Comparison of ENCODE assay signal across 8 cellular contexts in genomic region chr19:4077800-4078683, GRCh38. TPM values are rescaled to one million over a fixed set of nuclear protein-coding genes. Genes with fewer than 3 reads are reported as not detected.
DNase-seq lines count a peak whose midpoint lies in the region; ATAC-seq, FAIRE-seq and TF ChIP-seq lines count a peak whose summit lies in the region.

No MANE protein-coding gene starts in this region.

- dilution Hi-C loops in endothelial cell of umbilical vein (cut with MboI; ENCODE audit: extremely low pct_ligation_motif_present, low sequenced_read_pairs), result no loop called here

- CTCF ChIA-PET in endothelial cell of umbilical vein (lab: Charles Lee), result interaction anchor here (0.8 to 3.3 kb wide), 3 partner anchors 11 to 62 kb away, joined by 3 to 13 read pairs (median 3); no protein-coding TSS in a partner anchor

- peak overlapping the region; percentile 97 for H2AFZ ChIP-seq in endothelial cell of umbilical vein (ENCODE audit: low read depth, low read length)

- H3K9me3 ChIP-seq in endothelial cell of umbilical vein (replicated peaks; ENCODE audit: control insufficient read depth, insufficient read depth, low read length), result no peaks in the 10 kb centered on the region
- H3K9me3 ChIP-seq in neutrophil, result no peaks in the 10 kb centered on the region

- no TSS peak for BruUV-seq in endothelial cell of umbilical vein (replicated peaks; lab: Mats Ljungman, UMichigan)

- FAIRE-seq in endothelial cell of umbilical vein (lab: Jason Lieb, UNC), result peak; percentile 79

- POLR2A ChIA-PET in endothelial cell of umbilical vein (lab: Charles Lee), result interaction anchor here (0.5 to 1.3 kb wide), 2 partner anchors 11 to 20 kb away, joined by 3 to 7 read pairs; no protein-coding TSS in a partner anchor

- no peaks in the 10 kb centered on the region for H3K9me1 ChIP-seq in endothelial cell of umbilical vein (replicated peaks; ENCODE audit: control insufficient read depth, extremely low read depth, insufficient read depth, low read length)

- in situ Hi-C loops in G401 (cut with HindIII; ENCODE audit: low sequenced_read_pairs), result no loop called here

- H3K9ac ChIP-seq in endothelial cell of umbilical vein (replicated peaks; ENCODE audit: extremely low read depth, insufficient read depth, low read length), result no peak overlapping the region

- H3K4me1 ChIP-seq in endothelial cell of umbilical vein (ENCODE audit: control insufficient read depth, extremely low read depth, insufficient read depth, low read length), result peaks cover 6% of the 10 kb centered on the region
- peaks cover 32 to 35% of the 10 kb centered on the region in 2 experiments for H3K4me1 ChIP-seq in neutrophil (ENCODE audit: control insufficient read depth in 1 of 2, insufficient read depth in 1 of 2, low read depth in 1 of 2, low read length in 1 of 2)

- no peak overlapping the region for H3K27ac ChIP-seq in endothelial cell of umbilical vein (ENCODE audit: insufficient read depth, low read depth, low read length)
- H3K27ac ChIP-seq in neutrophil, result peak overlapping the region; percentile 83

- TF ChIP-seq CTCF in endothelial cell of umbilical vein (IDR thresholded peaks at IDR 0.05; ENCODE audit: extremely low read depth in 1 of 2, insufficient read depth in 1 of 2, low read depth in 1 of 2, low read length in 2 of 2), result no peak
- TF ChIP-seq CTCF in neutrophil (IDR thresholded peaks at IDR 0.05), result no peak

- no peaks in the 10 kb centered on the region for H4K20me1 ChIP-seq in endothelial cell of umbilical vein (replicated peaks; ENCODE audit: control insufficient read depth, extremely low read depth, insufficient read depth, low read length)

- H3K36me3 ChIP-seq in endothelial cell of umbilical vein (ENCODE audit: control insufficient read depth in 2 of 2, extremely low read depth in 1 of 2, insufficient read depth in 2 of 2, low read length in 2 of 2) (no peaks in the 10 kb centered on the region), neutrophil (no peaks in the 10 kb centered on the region)

- no peak for TF ChIP-seq POLR2A in endothelial cell of umbilical vein (IDR thresholded peaks at IDR 0.05; ENCODE audit: low read depth, low read length)

- intact Hi-C loops in endothelial cell of umbilical vein (cut with micrococcal nuclease), result no loop called here

- peak; percentile 81 for DNase-seq in activated effector memory CD4-positive, alpha-beta T cell treated with anti-CD3 and anti-CD28 coated beads, Interleukin-2, amount 50 U/mL, for 16 hours
- DNase-seq in activated effector memory CD4-positive, alpha-beta T cell treated with Interleukin-2 at 50 U/mL for 16 hours, result no peak
- peak; percentile 25 for DNase-seq in endothelial cell of umbilical vein (ENCODE audit: low read depth, low spot score)
- no peak for DNase-seq in globus pallidus (ENCODE audit: low spot score)
- DNase-seq in H4 (ENCODE audit: low spot score), result no peak
- DNase-seq in G401 (ENCODE audit: low spot score), result no peak

- H3K4me3 ChIP-seq in endothelial cell of umbilical vein (replicated peaks in 1 of 3; ENCODE audit: insufficient read depth in 1 of 3, low read depth in 1 of 3, low read length in 3 of 3), result peak overlapping the region; percentile 29 to 52 (median 43)
- H3K4me3 ChIP-seq in neutrophil (ENCODE audit: low read depth in 1 of 2, low read length in 1 of 2), result peak overlapping the region; percentile 71 to 76

- H3K27me3 ChIP-seq in endothelial cell of umbilical vein (ENCODE audit: control insufficient read depth in 2 of 2, insufficient read depth in 2 of 2, low read length in 2 of 2), result no peaks in the 10 kb centered on the region
- H3K27me3 ChIP-seq in neutrophil, result no peaks in the 10 kb centered on the region

- no peaks in the 10 kb centered on the region for H3K79me2 ChIP-seq in endothelial cell of umbilical vein (ENCODE audit: control insufficient read depth, insufficient read depth, low read length)

- H3K4me2 ChIP-seq in endothelial cell of umbilical vein (ENCODE audit: insufficient read depth, low read length), result peak overlapping the region; percentile 73

- peak; percentile 71 to 73 for ATAC-seq in activated CD4-positive, CD25-positive, alpha-beta regulatory T cell treated with anti-CD3 and anti-CD28 coated beads, Interleukin-2, amount 50 U/mL, for 24 hours

TF ChIP-seq in endothelial cell of umbilical vein, 7 proteins besides CTCF, POLR2A, EP300 and RAD21:
- TF ChIP-seq JUN (IDR thresholded peaks at IDR 0.05; ENCODE audit: borderline replicate concordance, insufficient read depth, insufficient read length, low read depth) (no peak), POLR2AphosphoS5 (IDR thresholded peaks at IDR 0.05; ENCODE audit: insufficient read depth, low read depth, low read length) (no peak), MYC (IDR thresholded peaks at IDR 0.05; ENCODE audit: low read depth, low read length) (no peak), EZH2 (IDR thresholded peaks at IDR 0.05; ENCODE audit: borderline replicate concordance, low read depth, low read length, severe bottlenecking) (no peak), GATA2 (IDR thresholded peaks at IDR 0.05; ENCODE audit: insufficient read depth, insufficient read length, low read depth, low read length) (no peak), FOS (IDR thresholded peaks at IDR 0.05; ENCODE audit: borderline replicate concordance, insufficient read depth, low read length) (no peak)
- TF ChIP-seq, protein P1, sequence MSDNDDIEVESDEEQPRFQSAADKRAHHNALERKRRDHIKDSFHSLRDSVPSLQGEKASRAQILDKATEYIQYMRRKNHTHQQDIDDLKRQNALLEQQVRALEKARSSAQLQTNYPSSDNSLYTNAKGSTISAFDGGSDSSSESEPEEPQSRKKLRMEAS (IDR thresholded peaks at IDR 0.05; ENCODE audit: insufficient read depth, insufficient read length), result no peak
TF ChIP-seq in endothelial cell of umbilical vein: peak in this region for 0.

RNA-seq across cellular contexts. Expression of gene ZBTB7A, which starts 11.3 kb away (rescaled TPM):
- 28.0 and 29.0 TPM in 2 replicates for total RNA-seq in endothelial cell of umbilical vein
- polyA plus RNA-seq in endothelial cell of umbilical vein, result 8.2 and 10.8 TPM in 2 replicates
- polyA plus RNA-seq in endothelial cell of umbilical vein (2011; cell fraction: cytosol; rRNA removed), result 4.3 and 5.6 TPM in 2 replicates
- 9.1 and 9.6 TPM in 2 replicates for polyA plus RNA-seq in endothelial cell of umbilical vein (2011; cell fraction: nucleus; rRNA removed)
- polyA plus RNA-seq in endothelial cell of umbilical vein (2012), result 7.5 and 10.9 TPM in 2 replicates
- polyA minus RNA-seq in endothelial cell of umbilical vein, result 8.1 and 8.8 TPM in 2 replicates
- polyA minus RNA-seq in endothelial cell of umbilical vein (2011; cell fraction: cytosol; rRNA and poly(A)+ RNA removed), result 21.4 TPM
- 4.8 and 13.9 TPM in 2 replicates for polyA minus RNA-seq in endothelial cell of umbilical vein (2011; cell fraction: nucleus; rRNA and poly(A)+ RNA removed)
- total RNA-seq in H4 (2014; rRNA removed; shearing (Covaris generic)), result 2.5 and 5.0 TPM in 2 replicates
- 12.8 and 13.3 TPM in 2 replicates for total RNA-seq in G401 (2014; rRNA removed; shearing (Covaris generic))

RNA-seq across cellular contexts. Expression of gene MAP2K2, which starts 45.9 kb away (rescaled TPM):
- 171 TPM in 2 replicates for total RNA-seq in endothelial cell of umbilical vein
- polyA plus RNA-seq in endothelial cell of umbilical vein, result 126 and 161 TPM in 2 replicates
- polyA plus RNA-seq in endothelial cell of umbilical vein (2011; cell fraction: cytosol; rRNA removed), result 103 and 158 TPM in 2 replicates
- polyA plus RNA-seq in endothelial cell of umbilical vein (2011; cell fraction: nucleus; rRNA removed), result 89.6 and 103 TPM in 2 replicates
- 131 and 186 TPM in 2 replicates for polyA plus RNA-seq in endothelial cell of umbilical vein (2012)
- polyA minus RNA-seq in endothelial cell of umbilical vein, result 58.9 and 75.0 TPM in 2 replicates
- 111 TPM for polyA minus RNA-seq in endothelial cell of umbilical vein (2011; cell fraction: cytosol; rRNA and poly(A)+ RNA removed)
- polyA minus RNA-seq in endothelial cell of umbilical vein (2011; cell fraction: nucleus; rRNA and poly(A)+ RNA removed), result 29.1 and 43.7 TPM in 2 replicates
- total RNA-seq in H4 (2014; rRNA removed; shearing (Covaris generic)), result 79.8 and 84.3 TPM in 2 replicates
- 370 and 376 TPM in 2 replicates for total RNA-seq in G401 (2014; rRNA removed; shearing (Covaris generic))

Comparison
In these comparisons a context has a peak if more than half of its experiments do, and no peak if none do; other contexts are left out.
1. DNase-seq: peak in activated effector memory CD4-positive, alpha-beta T cell treated with anti-CD3 and anti-CD28 coated beads, Interleukin-2, amount 50 U/mL, for 16 hours (single experiment) and endothelial cell of umbilical vein (single experiment); none in activated effector memory CD4-positive, alpha-beta T cell treated with Interleukin-2 at 50 U/mL for 16 hours (single experiment), globus pallidus (single experiment), H4 (single experiment) and G401 (single experiment).